Comparison of ENCODE assay signal across 19 cellular contexts in genomic region chr9:7977586-7977985, GRCh38.
DNase-seq lines count a peak whose midpoint lies in the region; ATAC-seq, FAIRE-seq and TF ChIP-seq lines count a peak whose summit lies in the region.
"Had no signal": no experiment of that assay in that cellular context is flagged by ENCODE, and none has a peak within 500 bp of the region (broad histone marks: within the 10 kb centered on the region; RNA-seq: fewer than 3 reads in every experiment).

No MANE protein-coding gene starts in this region.

- no peaks in the 10 kb centered on the region for H4K20me1 ChIP-seq in OCI-LY7 (ENCODE audit: insufficient read depth, low read length)

- peak overlapping the region; percentile 30 for H3K27ac Mint-ChIP-seq in activated T-cell treated with anti-CD3 and anti-CD28 coated beads, Interleukin-2, amount 50 U/mL, for 72 hours
- peak overlapping the region; percentile 36 for H3K27ac Mint-ChIP-seq in activated naive CD8-positive, alpha-beta T cell treated with anti-CD3 and anti-CD28 coated beads, Interleukin-2, amount 50 U/mL, for 24 hours
- H3K27ac Mint-ChIP-seq in stimulated activated naive CD8-positive, alpha-beta T cell treated with anti-CD3 and anti-CD28 coated beads, Interleukin-15, amount 100 ng/mL, for 72 hours: no peak overlapping the region

- POLR2A ChIA-PET in OCI-LY7 (lab: Charles Lee): interaction anchor here (0.8 to 1.0 kb wide), 2 partner anchors 19 to 84 kb away, joined by 3 read pairs; no protein-coding TSS in a partner anchor

- no peaks in the 10 kb centered on the region; the same call in 1 of the 2 replicates for H3K36me3 ChIP-seq in OCI-LY7 (ENCODE audit: insufficient read depth, low read length)
- H3K36me3 ChIP-seq: esophagus squamous epithelium, vagina had no signal

- peak overlapping the region; percentile 13 to 65 for H3K4me3 Mint-ChIP-seq in activated T-cell treated with anti-CD3 and anti-CD28 coated beads, Interleukin-2, amount 50 U/mL, for 72 hours
- peak overlapping the region; percentile 12 for H3K4me3 Mint-ChIP-seq in activated naive CD8-positive, alpha-beta T cell treated with anti-CD3 and anti-CD28 coated beads, Interleukin-2, amount 50 U/mL, for 24 hours
- peak overlapping the region; percentile 1 to 73 for H3K4me3 Mint-ChIP-seq in stimulated activated naive CD8-positive, alpha-beta T cell treated with anti-CD3 and anti-CD28 coated beads, Interleukin-15, amount 100 ng/mL, for 72 hours

- peak overlapping the region; percentile 93 for H3K27ac ChIP-seq in OCI-LY7 (ENCODE audit: low read depth, low read length, poor library complexity, severe bottlenecking)
- H3K27ac ChIP-seq: esophagus squamous epithelium, vagina had no signal

- no peaks in the 10 kb centered on the region for H3K27me3 Mint-ChIP-seq in activated T-cell treated with anti-CD3 and anti-CD28 coated beads, Interleukin-2, amount 50 U/mL, for 72 hours (ENCODE audit: low read depth)
- H3K27me3 Mint-ChIP-seq in activated naive CD8-positive, alpha-beta T cell treated with anti-CD3 and anti-CD28 coated beads, Interleukin-2, amount 50 U/mL, for 24 hours: no peaks in the 10 kb centered on the region
- H3K27me3 Mint-ChIP-seq in stimulated activated naive CD8-positive, alpha-beta T cell treated with anti-CD3 and anti-CD28 coated beads, Interleukin-15, amount 100 ng/mL, for 72 hours: no peaks in the 10 kb centered on the region

- no peaks in the 10 kb centered on the region for H3K9me3 Mint-ChIP-seq in activated T-cell treated with anti-CD3 and anti-CD28 coated beads, Interleukin-2, amount 50 U/mL, for 72 hours
- no peaks in the 10 kb centered on the region for H3K9me3 Mint-ChIP-seq in activated naive CD8-positive, alpha-beta T cell treated with anti-CD3 and anti-CD28 coated beads, Interleukin-2, amount 50 U/mL, for 24 hours
- H3K9me3 Mint-ChIP-seq in stimulated activated naive CD8-positive, alpha-beta T cell treated with anti-CD3 and anti-CD28 coated beads, Interleukin-15, amount 100 ng/mL, for 72 hours: no peaks in the 10 kb centered on the region

- peak overlapping the region; percentile 68 for H3K4me2 ChIP-seq in OCI-LY7 (ENCODE audit: low read length)

- no peaks in the 10 kb centered on the region for H3K36me3 Mint-ChIP-seq in activated T-cell treated with anti-CD3 and anti-CD28 coated beads, Interleukin-2, amount 50 U/mL, for 72 hours (ENCODE audit: insufficient read depth in 2 of 2)
- no peaks in the 10 kb centered on the region for H3K36me3 Mint-ChIP-seq in activated naive CD8-positive, alpha-beta T cell treated with anti-CD3 and anti-CD28 coated beads, Interleukin-2, amount 50 U/mL, for 24 hours (ENCODE audit: low read depth)

- intact Hi-C loops in OCI-LY7 (cut with micrococcal nuclease; ENCODE audit: unreplicated experiment): loop anchor here (5.0 to 10.0 kb wide), 3 partner anchors 180 to 1927 kb away; partner anchors contain the start of gene DMAC1

- no peak for DNase-seq in activated T-cell treated with anti-CD3 and anti-CD28 coated beads, Interleukin-2, amount 50 U/mL, for 72 hours
- DNase-seq in activated T-cell treated with anti-CD3 and anti-CD28 coated beads for 4 hours: no peak
- DNase-seq in OCI-LY7 (ENCODE audit: low spot score): no peak
- DNase-seq in activated naive CD8-positive, alpha-beta T cell treated with anti-CD3 and anti-CD28 coated beads, Interleukin-2, amount 50 U/mL, for 24 hours: no peak
- no peak for DNase-seq in stimulated activated naive CD8-positive, alpha-beta T cell treated with anti-CD3 and anti-CD28 coated beads, Interleukin-15, amount 100 ng/mL, for 72 hours
- DNase-seq in HT-29 (ENCODE audit: low spot score): no peak
- no peak for DNase-seq in urothelium cell line (ENCODE audit: low spot score)
- DNase-seq in SKM-1 (lab: John Stamatoyannopoulos, UW; ENCODE audit: unreplicated experiment): no peak
- DNase-seq: activated CD8-positive, alpha-beta memory T cell treated with anti-CD3 and anti-CD28 coated beads for 24 hours; activated effector memory CD4-positive, alpha-beta T cell treated with anti-CD3 and anti-CD28 coated beads, Interleukin-2, amount 50 U/mL, for 16 hours; aorta; effector CD8-positive, alpha-beta T cell; esophagus squamous epithelium; midbrain; NCI-H2029 treated with DMSO at 0.1 percent for 48 hours; stimulated activated CD4-positive, alpha-beta T cell treated with anti-CD3 and anti-CD28 coated beads, Interleukin-4, amount 100 ng/mL, for 1 hour had no signal

- no peaks in the 10 kb centered on the region for H3K79me2 ChIP-seq in OCI-LY7 (ENCODE audit: insufficient read depth, low read depth, low read length)

- FAIRE-seq in urothelium cell line (lab: Jason Lieb, UNC): no peak

- H3K4me1 ChIP-seq in OCI-LY7 (ENCODE audit: insufficient read depth, low read length, poor library complexity, severe bottlenecking): peaks cover 73% of the 10 kb centered on the region
- H3K4me1 ChIP-seq: esophagus squamous epithelium, vagina had no signal

- H3K4me1 Mint-ChIP-seq in activated T-cell treated with anti-CD3 and anti-CD28 coated beads, Interleukin-2, amount 50 U/mL, for 72 hours (ENCODE audit: low read depth): peaks cover 74% of the 10 kb centered on the region
- H3K4me1 Mint-ChIP-seq in activated naive CD8-positive, alpha-beta T cell treated with anti-CD3 and anti-CD28 coated beads, Interleukin-2, amount 50 U/mL, for 24 hours: peaks cover 83% of the 10 kb centered on the region
- peaks cover 82% of the 10 kb centered on the region for H3K4me1 Mint-ChIP-seq in stimulated activated naive CD8-positive, alpha-beta T cell treated with anti-CD3 and anti-CD28 coated beads, Interleukin-15, amount 100 ng/mL, for 72 hours

- H2AFZ ChIP-seq in OCI-LY7 (ENCODE audit: low read length): peak overlapping the region; percentile 51; the same call in 1 of the 2 replicates

- CTCF ChIA-PET in OCI-LY7 (lab: Charles Lee; ENCODE audit: unreplicated experiment): no interaction called here

- no peaks in the 10 kb centered on the region for H3K9me3 ChIP-seq in OCI-LY7 (ENCODE audit: low read length)
- H3K9me3 ChIP-seq: esophagus squamous epithelium, vagina had no signal

- no peak for ATAC-seq in activated T-cell treated with anti-CD3 and anti-CD28 coated beads, Interleukin-2, amount 50 U/mL, for 72 hours (replicated peaks in 1 of 2)
- ATAC-seq in activated naive CD8-positive, alpha-beta T cell treated with anti-CD3 and anti-CD28 coated beads, Interleukin-2, amount 50 U/mL, for 24 hours: no peak
- ATAC-seq in stimulated activated naive CD8-positive, alpha-beta T cell treated with anti-CD3 and anti-CD28 coated beads, Interleukin-15, amount 100 ng/mL, for 72 hours: no peak
- ATAC-seq: left lobe of liver had no signal

- TF ChIP-seq CTCF in OCI-LY7 (conservative IDR thresholded peaks at IDR 0.05; ENCODE audit: low read length): no peak

- no TSS peak for BruUV-seq in OCI-LY7 (replicated peaks; lab: Mats Ljungman, UMichigan)

- no peak overlapping the region for H3K4me3 ChIP-seq in OCI-LY7 (ENCODE audit: low read depth, low read length, poor library complexity, severe bottlenecking)
- H3K4me3 ChIP-seq: esophagus squamous epithelium, skin epidermis, vagina had no signal

- no peaks in the 10 kb centered on the region for H3K9me2 ChIP-seq in OCI-LY7 (ENCODE audit: insufficient read depth, low read length)

Comparison
In these comparisons a context has a peak if more than half of its experiments do, and no peak if none do; other contexts are left out.
1. H3K27ac Mint-ChIP-seq: peak in activated T-cell treated with anti-CD3 and anti-CD28 coated beads, Interleukin-2, amount 50 U/mL, for 72 hours (single experiment) and activated naive CD8-positive, alpha-beta T cell treated with anti-CD3 and anti-CD28 coated beads, Interleukin-2, amount 50 U/mL, for 24 hours (single experiment); none in stimulated activated naive CD8-positive, alpha-beta T cell treated with anti-CD3 and anti-CD28 coated beads, Interleukin-15, amount 100 ng/mL, for 72 hours (0 of 2).
2. Peak in every context shown above with its lines, with median percentiles within 50 percentile points of each other: H3K4me3 Mint-ChIP-seq.